ENCODE assay signal across 11 cellular contexts in genomic region chr6:91299544-91300491, GRCh38.
DNase-seq lines count a peak whose midpoint lies in the region; ATAC-seq and TF ChIP-seq lines count a peak whose summit lies in the region.
"Had no signal": no experiment of that assay in that cellular context is flagged by ENCODE, and none has a peak within 500 bp of the region (broad histone marks: within the 10 kb centered on the region; RNA-seq: fewer than 3 reads in every experiment).

No MANE protein-coding gene starts in this region.

- peaks cover 24% of the 10 kb centered on the region for H3K9me3 Mint-ChIP-seq in neural progenitor cell

- H3K4me1 ChIP-seq in fibroblast of lung (ENCODE audit: control insufficient read depth, extremely low read depth, insufficient read depth, low read length) (no peaks in the 10 kb centered on the region), neural progenitor cell (peaks cover 22% of the 10 kb centered on the region), MM.1S (ENCODE audit: low read length) (no peaks in the 10 kb centered on the region)
- H3K4me1 ChIP-seq: body of pancreas had no signal

- H3K9ac ChIP-seq in fibroblast of lung (ENCODE audit: insufficient read depth, low read length) (no peak overlapping the region), neural progenitor cell (no peak overlapping the region), MM.1S (ENCODE audit: low read length) (no peak overlapping the region)

- H3K4me1 Mint-ChIP-seq in neural progenitor cell: peaks cover 21% of the 10 kb centered on the region

- H3K27me3 ChIP-seq in fibroblast of lung (ENCODE audit: control insufficient read depth, insufficient read depth, low read length) (no peaks in the 10 kb centered on the region), neural progenitor cell (peaks cover 62% of the 10 kb centered on the region), MM.1S (replicated peaks; ENCODE audit: insufficient read depth, low read length) (no peaks in the 10 kb centered on the region)
- H3K27me3 ChIP-seq: body of pancreas, neutrophil had no signal

- H3K4me3 ChIP-seq in fibroblast of lung (replicated peaks in 1 of 4; ENCODE audit: control extremely low read depth in 1 of 4, insufficient read depth in 1 of 4, low read depth in 3 of 4, low read length in 4 of 4) (no peak overlapping the region), neural progenitor cell (peak overlapping the region; percentile 25), MM.1S (ENCODE audit: low read length) (no peak overlapping the region)
- H3K4me3 ChIP-seq: body of pancreas had no signal

- intact Hi-C loops in posterior cingulate gyrus (cut with DNase I): no loop called here

- H3K79me2 ChIP-seq in fibroblast of lung (ENCODE audit: control insufficient read depth, insufficient read depth, low read length) (no peaks in the 10 kb centered on the region), neural progenitor cell (ENCODE audit: low read depth) (no peaks in the 10 kb centered on the region), MM.1S (ENCODE audit: low read length) (no peaks in the 10 kb centered on the region)

- H2AFZ ChIP-seq in fibroblast of lung (ENCODE audit: low read length) (no peak overlapping the region), neural progenitor cell (replicated peaks) (no peak overlapping the region), MM.1S (ENCODE audit: low read length) (no peak overlapping the region)

- H3F3A ChIP-seq in neural progenitor cell (ENCODE audit: low read depth): peaks cover 28% of the 10 kb centered on the region
- no peaks in the 10 kb centered on the region for H3F3A ChIP-seq in MM.1S (ENCODE audit: insufficient read depth, low read length)

- no peak for ATAC-seq in GM19324 (IDR thresholded peaks at IDR 0.05; ENCODE audit: low FRiP score, unreplicated experiment)
- ATAC-seq: body of pancreas had no signal

- peaks cover 3% of the 10 kb centered on the region for H3K36me3 Mint-ChIP-seq in neural progenitor cell

- H3K27me3 Mint-ChIP-seq in neural progenitor cell (ENCODE audit: insufficient read depth, low read depth): peaks cover 20% of the 10 kb centered on the region

- H3K4me2 ChIP-seq in fibroblast of lung (ENCODE audit: extremely low read depth, insufficient read depth, low read length): no peak overlapping the region
- peak overlapping the region; percentile 72 for H3K4me2 ChIP-seq in neural progenitor cell
- no peak overlapping the region for H3K4me2 ChIP-seq in MM.1S (ENCODE audit: low read depth, low read length)

- H3K4me3 Mint-ChIP-seq in neural progenitor cell: no peak overlapping the region

- H3K9me3 ChIP-seq in fibroblast of lung (ENCODE audit: control insufficient read depth, insufficient read depth, low read depth, low read length) (no peaks in the 10 kb centered on the region), neural progenitor cell (ENCODE audit: low read depth) (peaks cover 12% of the 10 kb centered on the region), MM.1S (replicated peaks; ENCODE audit: insufficient read depth, low read length) (no peaks in the 10 kb centered on the region)
- H3K9me3 ChIP-seq: body of pancreas, neutrophil had no signal

- no peaks in the 10 kb centered on the region for H3K36me3 ChIP-seq in fibroblast of lung (ENCODE audit: control insufficient read depth, insufficient read depth, low read length)
- peaks cover 5% of the 10 kb centered on the region for H3K36me3 ChIP-seq in neural progenitor cell
- no peaks in the 10 kb centered on the region for H3K36me3 ChIP-seq in MM.1S (replicated peaks; ENCODE audit: insufficient read depth, low read length)
- H3K36me3 ChIP-seq: neutrophil had no signal

- H3K27ac Mint-ChIP-seq in neural progenitor cell: peak overlapping the region; percentile 43

- TF ChIP-seq CTCF in fibroblast of lung (conservative IDR thresholded peaks at IDR 0.05 in 1 of 2, IDR thresholded peaks at IDR 0.05 in 1 of 2; ENCODE audit: low read depth in 1 of 2, low read length in 2 of 2): no peak
- TF ChIP-seq CTCF in neural progenitor cell (IDR thresholded peaks at IDR 0.05): no peak
- TF ChIP-seq CTCF in MM.1S (IDR thresholded peaks at IDR 0.05; ENCODE audit: low read length): no peak

- peak; percentile 19 for DNase-seq in DMS79 (lab: John Stamatoyannopoulos, UW)
- peak; percentile 40 for DNase-seq in NCI-H345 (lab: John Stamatoyannopoulos, UW)
- peak; percentile 94 to 97 for DNase-seq in fibroblast of lung (ENCODE audit: low read depth in 2 of 2)
- DNase-seq in neural progenitor cell (ENCODE audit: low spot score): peak; percentile 81
- no peak for DNase-seq in posterior cingulate gyrus
- DNase-seq in GOT3 (lab: John Stamatoyannopoulos, UW): no peak
- DNase-seq in MM.1S: no peak
- DNase-seq: NCI-H1436 treated with DMSO at 0.1 percent for 48 hours had no signal

- H4K20me1 ChIP-seq in fibroblast of lung (ENCODE audit: control insufficient read depth, extremely low read depth, insufficient read depth, low read length) (no peaks in the 10 kb centered on the region), neural progenitor cell (ENCODE audit: low read depth) (peaks cover 9% of the 10 kb centered on the region), MM.1S (ENCODE audit: insufficient read depth, low read length) (no peaks in the 10 kb centered on the region)

- H3K9me2 ChIP-seq in MM.1S (replicated peaks; ENCODE audit: insufficient read depth, low read length): no peaks in the 10 kb centered on the region

- H3K27ac ChIP-seq in fibroblast of lung (ENCODE audit: insufficient read depth, low read length) (no peak overlapping the region), neural progenitor cell (peak overlapping the region; percentile 65), MM.1S (ENCODE audit: low read length) (no peak overlapping the region)
- H3K27ac ChIP-seq: body of pancreas, neutrophil had no signal

Comparison
In these comparisons a context has a peak if more than half of its experiments do, and no peak if none do; other contexts are left out.
1. DNase-seq: peak in DMS79 (single experiment), NCI-H345 (single experiment), fibroblast of lung (2 of 2) and neural progenitor cell (single experiment); none in posterior cingulate gyrus (0 of 10), GOT3 (single experiment) and MM.1S (single experiment).